Comparison of ENCODE assay signal across 1 cellular context in the genomic region with DNA sequence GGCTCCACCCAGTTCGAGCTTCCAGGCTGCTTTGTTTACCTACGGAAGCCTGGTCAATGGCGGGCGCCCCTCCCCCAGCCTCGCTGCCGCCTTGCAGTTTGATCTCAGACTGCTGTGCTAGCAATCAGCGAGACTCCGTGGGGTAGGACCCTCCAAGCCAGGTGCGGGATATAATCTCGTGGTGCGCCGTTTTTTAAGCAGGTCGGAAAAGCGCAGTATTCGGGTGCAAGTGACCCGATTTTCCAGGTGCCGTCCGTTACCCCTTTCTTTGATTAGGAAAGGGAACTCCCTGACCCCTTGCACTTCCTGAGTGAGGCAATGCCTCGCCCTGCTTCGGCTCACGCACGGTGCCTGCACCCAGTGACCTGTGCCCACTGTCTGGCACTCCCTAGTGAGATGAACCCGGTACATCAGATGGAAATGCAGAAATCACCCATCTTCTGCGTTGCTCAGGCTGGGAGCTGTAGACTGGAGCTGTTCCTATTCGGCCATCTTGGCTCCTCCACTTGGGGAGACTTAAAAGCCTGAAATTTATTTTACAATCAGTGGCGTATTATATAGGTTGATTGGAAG.
TF ChIP-seq lines count a peak whose summit lies in the region.

No MANE protein-coding gene starts in this region.

TF ChIP-seq in K562, 482 proteins besides CTCF, POLR2A, EP300 and RAD21 (continued from another document):
- TF ChIP-seq, protein P1, sequence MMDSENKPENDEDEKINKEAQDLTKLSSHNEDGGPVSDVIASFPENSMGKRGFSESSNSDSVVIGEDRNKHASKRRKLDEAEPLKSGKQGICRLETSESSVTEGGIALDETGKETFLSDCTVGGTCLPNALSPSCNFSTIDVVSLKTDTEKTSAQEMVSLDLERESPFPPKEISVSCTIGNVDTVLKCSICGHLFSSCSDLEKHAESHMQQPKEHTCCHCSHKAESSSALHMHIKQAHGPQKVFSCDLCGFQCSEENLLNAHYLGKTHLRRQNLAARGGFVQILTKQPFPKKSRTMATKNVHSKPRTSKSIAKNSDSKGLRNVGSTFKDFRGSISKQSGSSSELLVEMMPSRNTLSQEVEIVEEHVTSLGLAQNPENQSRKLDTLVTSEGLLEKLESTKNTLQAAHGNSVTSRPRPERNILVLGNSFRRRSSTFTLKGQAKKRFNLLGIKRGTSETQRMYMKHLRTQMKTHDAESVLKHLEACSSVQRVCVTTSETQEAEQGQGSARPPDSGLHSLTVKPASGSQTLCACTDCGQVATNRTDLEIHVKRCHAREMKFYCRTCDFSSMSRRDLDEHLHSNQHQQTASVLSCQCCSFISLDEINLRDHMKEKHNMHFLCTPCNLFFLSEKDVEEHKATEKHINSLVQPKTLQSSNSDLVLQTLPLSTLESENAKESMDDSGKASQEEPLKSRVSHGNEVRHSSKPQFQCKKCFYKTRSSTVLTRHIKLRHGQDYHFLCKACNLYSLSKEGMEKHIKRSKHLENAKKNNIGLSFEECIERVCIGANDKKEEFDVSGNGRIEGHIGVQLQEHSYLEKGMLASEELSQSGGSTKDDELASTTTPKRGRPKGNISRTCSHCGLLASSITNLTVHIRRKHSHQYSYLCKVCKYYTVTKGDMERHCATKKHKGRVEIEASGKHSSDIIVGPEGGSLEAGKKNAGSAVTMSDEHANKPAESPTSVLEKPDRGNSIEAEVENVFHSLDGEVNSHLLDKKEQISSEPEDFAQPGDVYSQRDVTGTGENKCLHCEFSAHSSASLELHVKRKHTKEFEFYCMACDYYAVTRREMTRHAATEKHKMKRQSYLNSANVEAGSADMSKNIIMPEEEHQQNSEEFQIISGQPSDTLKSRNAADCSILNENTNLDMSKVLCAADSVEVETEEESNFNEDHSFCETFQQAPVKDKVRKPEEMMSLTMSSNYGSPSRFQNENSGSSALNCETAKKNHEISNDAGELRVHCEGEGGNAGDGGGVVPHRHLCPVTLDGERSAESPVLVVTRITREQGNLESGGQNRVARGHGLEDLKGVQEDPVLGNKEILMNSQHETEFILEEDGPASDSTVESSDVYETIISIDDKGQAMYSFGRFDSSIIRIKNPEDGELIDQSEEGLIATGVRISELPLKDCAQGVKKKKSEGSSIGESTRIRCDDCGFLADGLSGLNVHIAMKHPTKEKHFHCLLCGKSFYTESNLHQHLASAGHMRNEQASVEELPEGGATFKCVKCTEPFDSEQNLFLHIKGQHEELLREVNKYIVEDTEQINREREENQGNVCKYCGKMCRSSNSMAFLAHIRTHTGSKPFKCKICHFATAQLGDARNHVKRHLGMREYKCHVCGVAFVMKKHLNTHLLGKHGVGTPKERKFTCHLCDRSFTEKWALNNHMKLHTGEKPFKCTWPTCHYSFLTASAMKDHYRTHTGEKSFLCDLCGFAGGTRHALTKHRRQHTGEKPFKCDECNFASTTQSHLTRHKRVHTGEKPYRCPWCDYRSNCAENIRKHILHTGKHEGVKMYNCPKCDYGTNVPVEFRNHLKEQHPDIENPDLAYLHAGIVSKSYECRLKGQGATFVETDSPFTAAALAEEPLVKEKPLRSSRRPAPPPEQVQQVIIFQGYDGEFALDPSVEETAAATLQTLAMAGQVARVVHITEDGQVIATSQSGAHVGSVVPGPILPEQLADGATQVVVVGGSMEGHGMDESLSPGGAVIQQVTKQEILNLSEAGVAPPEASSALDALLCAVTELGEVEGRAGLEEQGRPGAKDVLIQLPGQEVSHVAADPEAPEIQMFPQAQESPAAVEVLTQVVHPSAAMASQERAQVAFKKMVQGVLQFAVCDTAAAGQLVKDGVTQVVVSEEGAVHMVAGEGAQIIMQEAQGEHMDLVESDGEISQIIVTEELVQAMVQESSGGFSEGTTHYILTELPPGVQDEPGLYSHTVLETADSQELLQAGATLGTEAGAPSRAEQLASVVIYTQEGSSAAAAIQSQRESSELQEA (IDR thresholded peaks at IDR 0.05; ENCODE audit: low read depth): peak; percentile 91
- TF ChIP-seq ATF7 (IDR thresholded peaks at IDR 0.05) (0 out of 2 replicates have a peak, but pooled peaks have one; percentile 50), POLR2B (IDR thresholded peaks at IDR 0.05; ENCODE audit: low read depth, partially characterized antibody) (peak; percentile 36), ETV1 (tag; conservative IDR thresholded peaks at IDR 0.05; ENCODE audit: low read depth) (peak; percentile 63), ARID1B (IDR thresholded peaks at IDR 0.05) (peak; percentile 44), ETV5 (CRISPR knock-in tag; IDR thresholded peaks at IDR 0.05; ENCODE audit: low read depth) (peak; percentile 37; the same call in 1 of the 2 replicates), CHAMP1 (IDR thresholded peaks at IDR 0.05) (peak; percentile 24; the same call in 1 of the 2 replicates), TAF9B (IDR thresholded peaks at IDR 0.05; ENCODE audit: partially characterized antibody) (peak; percentile 73)
